8 cellular contexts compared by ENCODE assay signal in the genomic region with DNA sequence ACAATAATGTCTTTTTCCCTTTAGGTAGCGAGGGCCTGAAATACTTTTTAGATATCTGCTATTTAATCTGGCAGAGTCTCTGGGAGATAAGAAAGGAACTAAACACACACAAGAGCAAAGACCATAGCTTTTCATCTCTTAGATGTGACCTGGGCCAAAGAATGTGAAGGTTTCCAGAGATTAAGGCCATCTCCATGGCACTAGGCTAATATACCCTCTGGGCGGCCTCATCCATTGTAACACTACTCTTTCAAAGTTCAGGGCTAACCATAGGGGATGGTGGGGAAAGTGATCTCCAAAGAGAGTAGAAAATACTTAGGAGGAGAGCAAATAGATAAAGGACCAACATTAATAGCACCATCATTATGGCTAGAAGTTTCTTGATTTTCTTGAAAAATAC.
"Had no signal": no experiment of that assay in that cellular context is flagged by ENCODE, and none has a peak within 500 bp of the region (broad histone marks: within the 10 kb centered on the region; RNA-seq: fewer than 3 reads in every experiment).

No MANE protein-coding gene starts in this region.

- FAIRE-seq: G401.6, GM12878, GM12891, GM12892, GM18507, GM19239 had no signal

- ATAC-seq: GM12878 had no signal

- DNase-seq: GDM1, GF-D8 had no signal

- H3K4me3 ChIP-seq: GM12878 had no signal
